23 cellular contexts compared by ENCODE assay signal in genomic region chr12:88450130-88450529, GRCh38.
"Had no signal": no experiment of that assay in that cellular context is flagged by ENCODE, and none has a peak within 500 bp of the region (broad histone marks: within the 10 kb centered on the region; RNA-seq: fewer than 3 reads in every experiment).

No MANE protein-coding gene starts in this region.

- H3K36me3 Mint-ChIP-seq: activated naive CD8-positive, alpha-beta T cell; immature natural killer cell; memory B cell; naive thymus-derived CD4-positive, alpha-beta T cell; stimulated activated effector memory CD8-positive, alpha-beta T cell treated with anti-CD3 and anti-CD28 coated beads, Interleukin-12 subunit alpha, Interleukin-12 subunit beta, amount 100 ng/mL, for 72 hours had no signal

- H3K27ac ChIP-seq: body of pancreas, gastroesophageal sphincter, heart right ventricle, ovary, right lobe of liver, testis, upper lobe of right lung, VCaP had no signal

- H3K9me3 Mint-ChIP-seq: activated T-helper 1 cell treated with anti-CD3 and anti-CD28 coated beads, Interleukin-12 subunit alpha, Interleukin-12 subunit beta, Interleukin-2, Interleukin-4 antibody, amounts not matched to agents 30 ng/mL and 10 ng/mL and 1 ng/mL, durations not matched to agents 14 hours and 24 hours and 36 hours; endodermal cell; stimulated activated effector memory CD8-positive, alpha-beta T cell treated with anti-CD3 and anti-CD28 coated beads, Interleukin-12 subunit alpha, Interleukin-12 subunit beta, amount 100 ng/mL, for 72 hours had no signal

- H3K4me2 ChIP-seq: smooth muscle cell had no signal

- DNase-seq: activated CD4-positive, alpha-beta T cell treated with anti-CD3 and anti-CD28 coated beads for 1 hour; activated CD4-positive, alpha-beta T cell treated with anti-CD3 and anti-CD28 coated beads, Interleukin-2, amount 50 U/mL, for 4 hours; activated gamma-delta T cell treated with Interleukin-2 at 50 U/mL for 16 hours; amniotic stem cell; body of pancreas; endodermal cell; heart right ventricle; immature natural killer cell; mucosa of descending colon; naive thymus-derived CD4-positive, alpha-beta T cell; ovary; right lobe of liver; stimulated activated CD4-positive, alpha-beta T cell treated with anti-CD3 and anti-CD28 coated beads, Interleukin-4, amount 100 ng/mL, for 24 hours; T-helper 2 cell; testis; upper lobe of right lung had no signal

- H3K4me1 ChIP-seq: body of pancreas, gastroesophageal sphincter, heart right ventricle, right lobe of liver, testis, upper lobe of right lung had no signal

- H3K27ac Mint-ChIP-seq: activated naive CD8-positive, alpha-beta T cell; activated T-helper 1 cell treated with anti-CD3 and anti-CD28 coated beads, Interleukin-12 subunit alpha, Interleukin-12 subunit beta, Interleukin-2, Interleukin-4 antibody, amounts not matched to agents 30 ng/mL and 10 ng/mL and 1 ng/mL, durations not matched to agents 14 hours and 24 hours and 36 hours; endodermal cell; immature natural killer cell; memory B cell; naive thymus-derived CD4-positive, alpha-beta T cell; stimulated activated effector memory CD8-positive, alpha-beta T cell treated with anti-CD3 and anti-CD28 coated beads, Interleukin-12 subunit alpha, Interleukin-12 subunit beta, amount 100 ng/mL, for 72 hours had no signal

- H3K4me3 ChIP-seq: body of pancreas, gastroesophageal sphincter, heart right ventricle, mucosa of descending colon, ovary, right lobe of liver, smooth muscle cell, testis, upper lobe of right lung had no signal

- H3K36me3 ChIP-seq: gastroesophageal sphincter, heart right ventricle, ovary, right lobe of liver, upper lobe of right lung had no signal

- H3K27me3 ChIP-seq: body of pancreas, gastroesophageal sphincter, heart right ventricle, ovary, right lobe of liver, testis, upper lobe of right lung had no signal

- H3K4me1 Mint-ChIP-seq: immature natural killer cell; memory B cell; naive thymus-derived CD4-positive, alpha-beta T cell; stimulated activated effector memory CD8-positive, alpha-beta T cell treated with anti-CD3 and anti-CD28 coated beads, Interleukin-12 subunit alpha, Interleukin-12 subunit beta, amount 100 ng/mL, for 72 hours had no signal

- H3K4me3 Mint-ChIP-seq: activated naive CD8-positive, alpha-beta T cell; activated T-helper 1 cell treated with anti-CD3 and anti-CD28 coated beads, Interleukin-12 subunit alpha, Interleukin-12 subunit beta, Interleukin-2, Interleukin-4 antibody, amounts not matched to agents 30 ng/mL and 10 ng/mL and 1 ng/mL, durations not matched to agents 14 hours and 24 hours and 36 hours; endodermal cell; immature natural killer cell; memory B cell; naive thymus-derived CD4-positive, alpha-beta T cell; stimulated activated effector memory CD8-positive, alpha-beta T cell treated with anti-CD3 and anti-CD28 coated beads, Interleukin-12 subunit alpha, Interleukin-12 subunit beta, amount 100 ng/mL, for 72 hours had no signal

- H3K9me3 ChIP-seq: body of pancreas, gastroesophageal sphincter, heart right ventricle, mucosa of descending colon, ovary, right lobe of liver, testis, upper lobe of right lung had no signal

- H3K27me3 Mint-ChIP-seq: activated naive CD8-positive, alpha-beta T cell; memory B cell had no signal
